ENCODE assay signal across 13 cellular contexts in genomic region chr7:15780271-15780670, GRCh38.
A peak's percentile ranks its signal among the peaks of the same experiment; 100 is the strongest.
DNase-seq lines count a peak whose midpoint lies in the region; ATAC-seq and TF ChIP-seq lines count a peak whose summit lies in the region.
"Had no signal": no experiment of that assay in that cellular context is flagged by ENCODE, and none has a peak within 500 bp of the region (broad histone marks: within the 10 kb centered on the region; RNA-seq: fewer than 3 reads in every experiment).

No MANE protein-coding gene starts in this region.

- TF ChIP-seq CTCF in heart right ventricle (IDR thresholded peaks at IDR 0.05) (no peak), GM10248 (IDR thresholded peaks at IDR 0.05; ENCODE audit: control extremely low read depth, extremely low read depth, low read depth, missing control alignments) (no peak)

- intact Hi-C loops in heart right ventricle (cut with DNase I): loop anchor here in 1 of 10 donors (10.0 kb wide), 1 partner anchor 55 kb away; no protein-coding TSS in a partner anchor
- intact Hi-C loops in cardiac septum (cut with DNase I): no loop called here

- H3K27me3 ChIP-seq in heart right ventricle: no peaks in the 10 kb centered on the region
- H3K27me3 ChIP-seq: esophagus squamous epithelium had no signal

- CTCF ChIA-PET in GM10248 (lab: Yijun Ruan, JAX): interaction anchor here (1.4 kb wide), 1 partner anchor 59 kb away, joined by 3 read pairs; no protein-coding TSS in a partner anchor

- no peaks in the 10 kb centered on the region for H3K36me3 ChIP-seq in heart right ventricle
- H3K36me3 ChIP-seq: esophagus squamous epithelium had no signal

- no peaks in the 10 kb centered on the region for H3K9me3 ChIP-seq in heart right ventricle

- POLR2A ChIA-PET in GM10248 (lab: Yijun Ruan, JAX): no interaction called here

- 59 to 61% methylated on average over 2 of the region's 2 CpGs for WGBS in heart right ventricle, 2 donors

- H3K4me3 ChIP-seq in heart right ventricle: no peak overlapping the region
- H3K4me3 ChIP-seq: esophagus squamous epithelium had no signal

- DNase-seq in heart right ventricle (no peak), cardiac septum (ENCODE audit: low spot score) (no peak), astrocyte of the hippocampus (ENCODE audit: low read depth, low spot score) (peak; percentile 68), glomerular visceral epithelial cell (ENCODE audit: extremely low spot score) (peak; percentile 60), NCI-H2171 (lab: John Stamatoyannopoulos, UW) (no peak), NCI-H2029 (lab: John Stamatoyannopoulos, UW) (no peak), GM10248 (ENCODE audit: extremely low spot score) (no peak)
- DNase-seq in stimulated activated CD4-positive, alpha-beta T cell treated with anti-CD3 and anti-CD28 coated beads, Interleukin-1b, Interleukin-23, amount 100 ng/mL, for 48 hours: no peak
- DNase-seq: activated naive CD4-positive, alpha-beta T cell; CD8-positive, alpha-beta memory T cell; esophagus squamous epithelium; NCI-H1105 treated with DMSO at 0.1 percent for 48 hours; small intestine had no signal

- H3K27ac ChIP-seq in heart right ventricle: peak overlapping the region in 3 of 10 donors; percentile 2 to 32 (median 4)
- H3K27ac ChIP-seq: esophagus squamous epithelium had no signal

- peak in 6 of 8 donors; percentile 23 to 73 (median 62) for ATAC-seq in heart right ventricle

- H3K4me1 ChIP-seq in heart right ventricle: peaks cover 0 to 44% (median 10%) of the 10 kb centered on the region in 9 donors
- H3K4me1 ChIP-seq: esophagus squamous epithelium had no signal

Comparison
In these comparisons a context has a peak if more than half of its experiments do, and no peak if none do; other contexts are left out.
1. DNase-seq: peak in astrocyte of the hippocampus (single experiment) and glomerular visceral epithelial cell (single experiment); none in heart right ventricle (0 of 2), cardiac septum (single experiment), NCI-H2171 (single experiment), stimulated activated CD4-positive, alpha-beta T cell treated with anti-CD3 and anti-CD28 coated beads, Interleukin-1b, Interleukin-23, amount 100 ng/mL, for 48 hours (single experiment), NCI-H2029 (single experiment) and GM10248 (single experiment).